Comparison of ENCODE assay signal across 8 cellular contexts in the genomic region with DNA sequence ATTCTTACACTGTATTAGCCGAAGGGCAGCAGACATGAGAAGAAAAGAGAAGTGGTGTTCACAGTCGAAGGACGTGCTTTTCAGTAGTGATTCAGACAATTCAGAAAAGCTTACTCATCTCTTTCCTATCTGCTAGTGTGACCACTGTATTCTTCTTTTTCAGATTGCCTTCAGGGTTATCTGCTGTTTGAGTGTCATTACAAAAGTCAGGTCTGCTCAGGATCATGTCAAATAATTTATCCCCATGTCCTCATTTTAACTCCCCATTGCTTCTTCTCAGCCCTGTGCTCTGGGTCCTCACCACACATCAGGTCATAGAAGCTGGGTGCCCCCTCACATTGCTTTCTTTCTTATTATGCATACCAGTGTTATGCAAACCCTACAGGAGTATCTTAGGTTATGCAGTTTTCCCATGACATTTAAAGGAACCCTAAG.
A peak's percentile ranks its signal among the peaks of the same experiment; 100 is the strongest.
DNase-seq lines count a peak whose midpoint lies in the region; ATAC-seq and TF ChIP-seq lines count a peak whose summit lies in the region.

No MANE protein-coding gene starts in this region.

- no peak overlapping the region for H2AFZ ChIP-seq in OCI-LY3 (ENCODE audit: low read depth, low read length)

- no peak for TF ChIP-seq POLR2A in thyroid gland (IDR thresholded peaks at IDR 0.05)

- no peaks in the 10 kb centered on the region for H3K36me3 Mint-ChIP-seq in activated T-cell treated with anti-CD3 and anti-CD28 coated beads, Interleukin-2, amount 50 U/mL, for 24 hours (ENCODE audit: low read depth)
- no peaks in the 10 kb centered on the region for H3K36me3 Mint-ChIP-seq in T-cell

- H3K27ac ChIP-seq in OCI-LY3 (ENCODE audit: low read length) (peak overlapping the region; percentile 36), mesodermal cell (ENCODE audit: low read depth, low read length, severe bottlenecking) (peak overlapping the region; percentile 61), thyroid gland (no peak overlapping the region)

- no CpG with 5 or more reads among the region's 3 CpGs for WGBS in mesodermal cell (ENCODE audit: insufficient coverage in 2 of 2), 2 experiments
- WGBS in thyroid gland, 2 donors, result 62 to 68% methylated on average over 3 of the region's 3 CpGs

- H3K9ac ChIP-seq in OCI-LY3 (ENCODE audit: low read length), result peak overlapping the region; percentile 26; the same call in 1 of the 2 replicates

- no peaks in the 10 kb centered on the region for H3K4me1 Mint-ChIP-seq in activated T-cell treated with anti-CD3 and anti-CD28 coated beads, Interleukin-2, amount 50 U/mL, for 24 hours (ENCODE audit: low read depth)
- no peaks in the 10 kb centered on the region for H3K4me1 Mint-ChIP-seq in T-cell

- no peaks in the 10 kb centered on the region for H4K20me1 ChIP-seq in OCI-LY3 (ENCODE audit: insufficient read depth, low read length)

- H3K4me3 ChIP-seq in OCI-LY3 (ENCODE audit: low read length), result peak overlapping the region; percentile 31; the same call in 1 of the 2 replicates
- H3K4me3 ChIP-seq in mesodermal cell (ENCODE audit: extremely low read depth, insufficient read depth, low read length, poor library complexity, severe bottlenecking), result no peak overlapping the region
- H3K4me3 ChIP-seq in thyroid gland (replicated peaks in 1 of 3), result no peak overlapping the region

- H3K27me3 ChIP-seq in OCI-LY3 (ENCODE audit: low read depth, low read length) (no peaks in the 10 kb centered on the region), thyroid gland (no peaks in the 10 kb centered on the region)

- DNase-seq in thyroid gland, result no peak
- DNase-seq in activated T-cell treated with anti-CD3 and anti-CD28 coated beads, Interleukin-2, amount 50 U/mL, for 24 hours, result no peak
- no peak for DNase-seq in T-cell
- no peak for DNase-seq in NCI-H2081 treated with DMSO at 0.1 percent for 48 hours (lab: John Stamatoyannopoulos, UW)

- H3K27me3 Mint-ChIP-seq in activated T-cell treated with anti-CD3 and anti-CD28 coated beads, Interleukin-2, amount 50 U/mL, for 24 hours, result no peaks in the 10 kb centered on the region
- no peaks in the 10 kb centered on the region for H3K27me3 Mint-ChIP-seq in T-cell

- H3K9me3 ChIP-seq in OCI-LY3 (ENCODE audit: insufficient read depth, low read length) (no peaks in the 10 kb centered on the region), mesodermal cell (ENCODE audit: control insufficient read depth, low read length) (no peaks in the 10 kb centered on the region), thyroid gland (no peaks in the 10 kb centered on the region)

- POLR2A ChIA-PET in T-cell (lab: Charles Lee), result no interaction called here

- ATAC-seq in GM18858 (IDR thresholded peaks at IDR 0.05; ENCODE audit: unreplicated experiment) (peak; percentile 94), HG02678 (IDR thresholded peaks at IDR 0.05; ENCODE audit: unreplicated experiment) (peak; percentile 82), T-cell (replicated peaks in 1 of 4) (no peak)

- no peak for TF ChIP-seq CTCF in OCI-LY3 (IDR thresholded peaks at IDR 0.05; ENCODE audit: low read depth, low read length)
- TF ChIP-seq CTCF in thyroid gland (IDR thresholded peaks at IDR 0.05), result no peak

- H3K9me3 Mint-ChIP-seq in activated T-cell treated with anti-CD3 and anti-CD28 coated beads, Interleukin-2, amount 50 U/mL, for 24 hours, result peaks cover 5% of the 10 kb centered on the region
- peaks cover 0 to 6% (median 0%) of the 10 kb centered on the region in 3 donors for H3K9me3 Mint-ChIP-seq in T-cell

- peak overlapping the region; percentile 60 for H3K4me2 ChIP-seq in OCI-LY3 (ENCODE audit: low read length)

- no peak overlapping the region for H3K4me3 Mint-ChIP-seq in activated T-cell treated with anti-CD3 and anti-CD28 coated beads, Interleukin-2, amount 50 U/mL, for 24 hours
- no peak overlapping the region for H3K4me3 Mint-ChIP-seq in T-cell

- no peaks in the 10 kb centered on the region for H3K79me2 ChIP-seq in OCI-LY3 (ENCODE audit: low read length)

- peaks cover 42% of the 10 kb centered on the region for H3K4me1 ChIP-seq in OCI-LY3 (ENCODE audit: low read length)
- H3K4me1 ChIP-seq in mesodermal cell (ENCODE audit: control insufficient read depth, insufficient read depth, low read length, poor library complexity, severe bottlenecking), result peaks cover 26% of the 10 kb centered on the region
- H3K4me1 ChIP-seq in thyroid gland, result peaks cover 0 to 5% of the 10 kb centered on the region in 2 donors

- H3K27ac Mint-ChIP-seq in activated T-cell treated with anti-CD3 and anti-CD28 coated beads, Interleukin-2, amount 50 U/mL, for 24 hours, result no peak overlapping the region
- no peak overlapping the region for H3K27ac Mint-ChIP-seq in T-cell

- intact Hi-C loops in thyroid gland (cut with DNase I), result no loop called here

- H3K36me3 ChIP-seq in OCI-LY3 (replicated peaks; ENCODE audit: low read depth, low read length) (no peaks in the 10 kb centered on the region), mesodermal cell (ENCODE audit: control insufficient read depth, insufficient read depth, low read length) (no peaks in the 10 kb centered on the region), thyroid gland (no peaks in the 10 kb centered on the region)

- CTCF ChIA-PET in T-cell (lab: Charles Lee), result no interaction called here

Comparison
In these comparisons a context has a peak if more than half of its experiments do, and no peak if none do; other contexts are left out.
1. ATAC-seq: peak in GM18858 (single experiment) and HG02678 (single experiment); none in T-cell (0 of 4).
2. H3K27ac ChIP-seq: peak in OCI-LY3 (single experiment) and mesodermal cell (single experiment); none in thyroid gland (0 of 3).